In the genomic region with DNA sequence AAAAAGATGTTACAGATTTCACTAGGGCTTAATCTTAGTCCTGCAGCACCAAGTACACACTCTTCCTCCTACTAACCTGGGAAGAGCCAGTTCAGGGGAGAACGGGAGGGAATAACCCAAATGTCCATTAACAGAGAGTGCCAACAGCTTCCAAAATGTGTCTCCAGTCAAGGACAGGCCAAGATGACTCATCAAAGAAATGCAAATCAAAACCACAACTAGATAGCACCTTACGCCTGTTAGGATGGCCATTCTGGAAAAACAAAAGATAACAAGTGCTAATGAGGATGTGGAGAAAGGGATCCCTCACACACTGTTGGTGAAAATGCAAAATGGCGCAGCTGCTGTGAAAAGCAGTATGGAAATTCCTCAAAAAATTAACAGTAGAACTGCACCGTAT, we compare ENCODE assay signal across 1 cellular context.
TF ChIP-seq lines count a peak whose summit lies in the region.

No MANE protein-coding gene starts in this region.

TF ChIP-seq in K562, 482 proteins besides CTCF, POLR2A, EP300 and RAD21 (continues in another document):
- TF ChIP-seq, protein P1, sequence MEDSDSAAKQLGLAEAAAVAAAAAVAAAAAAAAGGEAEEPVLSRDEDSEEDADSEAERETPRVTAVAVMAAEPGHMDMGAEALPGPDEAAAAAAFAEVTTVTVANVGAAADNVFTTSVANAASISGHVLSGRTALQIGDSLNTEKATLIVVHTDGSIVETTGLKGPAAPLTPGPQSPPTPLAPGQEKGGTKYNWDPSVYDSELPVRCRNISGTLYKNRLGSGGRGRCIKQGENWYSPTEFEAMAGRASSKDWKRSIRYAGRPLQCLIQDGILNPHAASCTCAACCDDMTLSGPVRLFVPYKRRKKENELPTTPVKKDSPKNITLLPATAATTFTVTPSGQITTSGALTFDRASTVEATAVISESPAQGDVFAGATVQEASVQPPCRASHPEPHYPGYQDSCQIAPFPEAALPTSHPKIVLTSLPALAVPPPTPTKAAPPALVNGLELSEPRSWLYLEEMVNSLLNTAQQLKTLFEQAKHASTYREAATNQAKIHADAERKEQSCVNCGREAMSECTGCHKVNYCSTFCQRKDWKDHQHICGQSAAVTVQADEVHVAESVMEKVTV (CRISPR knock-in tag; IDR thresholded peaks at IDR 0.05) = 0 out of 2 replicates have a peak, but pooled peaks have one; percentile 9
- peak; percentile 62 for TF ChIP-seq JUN (IDR thresholded peaks at IDR 0.05; ENCODE audit: borderline replicate concordance, low read depth, low read length)
- TF ChIP-seq JUN (CRISPR knock-in tag; IDR thresholded peaks at IDR 0.05; ENCODE audit: borderline replicate concordance) = no peak
- TF ChIP-seq, protein P2, sequence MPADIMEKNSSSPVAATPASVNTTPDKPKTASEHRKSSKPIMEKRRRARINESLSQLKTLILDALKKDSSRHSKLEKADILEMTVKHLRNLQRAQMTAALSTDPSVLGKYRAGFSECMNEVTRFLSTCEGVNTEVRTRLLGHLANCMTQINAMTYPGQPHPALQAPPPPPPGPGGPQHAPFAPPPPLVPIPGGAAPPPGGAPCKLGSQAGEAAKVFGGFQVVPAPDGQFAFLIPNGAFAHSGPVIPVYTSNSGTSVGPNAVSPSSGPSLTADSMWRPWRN (IDR thresholded peaks at IDR 0.05; ENCODE audit: low read depth) = 0 out of 2 replicates have a peak, but pooled peaks have one; percentile 36
- TF ChIP-seq, protein P3, sequence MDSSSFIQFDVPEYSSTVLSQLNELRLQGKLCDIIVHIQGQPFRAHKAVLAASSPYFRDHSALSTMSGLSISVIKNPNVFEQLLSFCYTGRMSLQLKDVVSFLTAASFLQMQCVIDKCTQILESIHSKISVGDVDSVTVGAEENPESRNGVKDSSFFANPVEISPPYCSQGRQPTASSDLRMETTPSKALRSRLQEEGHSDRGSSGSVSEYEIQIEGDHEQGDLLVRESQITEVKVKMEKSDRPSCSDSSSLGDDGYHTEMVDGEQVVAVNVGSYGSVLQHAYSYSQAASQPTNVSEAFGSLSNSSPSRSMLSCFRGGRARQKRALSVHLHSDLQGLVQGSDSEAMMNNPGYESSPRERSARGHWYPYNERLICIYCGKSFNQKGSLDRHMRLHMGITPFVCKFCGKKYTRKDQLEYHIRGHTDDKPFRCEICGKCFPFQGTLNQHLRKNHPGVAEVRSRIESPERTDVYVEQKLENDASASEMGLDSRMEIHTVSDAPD (CRISPR knock-in tag; IDR thresholded peaks at IDR 0.05) = no peak
- TF ChIP-seq TOE1 (IDR thresholded peaks at IDR 0.05; ENCODE audit: borderline replicate concordance) = no peak
- no peak for TF ChIP-seq TOE1 (CRISPR knock-in tag; IDR thresholded peaks at IDR 0.05; ENCODE audit: borderline replicate concordance, low read depth)
- TF ChIP-seq SP1 (CRISPR knock-in tag; IDR thresholded peaks at IDR 0.05) = no peak
- TF ChIP-seq COPS2 (conservative IDR thresholded peaks at IDR 0.05) = no peak
- no peak for TF ChIP-seq TEAD2 (tag; IDR thresholded peaks at IDR 0.05)
- TF ChIP-seq NBN (IDR thresholded peaks at IDR 0.05; ENCODE audit: low read depth) = no peak
- TF ChIP-seq ESRRA (IDR thresholded peaks at IDR 0.05; ENCODE audit: borderline replicate concordance, low read depth) = peak; percentile 79; the same call in 1 of the 2 replicates
- TF ChIP-seq ZNF445 (CRISPR knock-in tag; IDR thresholded peaks at IDR 0.05; ENCODE audit: low read depth) = no peak
- TF ChIP-seq NCOA1 (IDR thresholded peaks at IDR 0.05; ENCODE audit: low read depth) = no peak
- peak; percentile 56; the same call in 1 of the 2 replicates for TF ChIP-seq TEAD4 (IDR thresholded peaks at IDR 0.05; ENCODE audit: low read length)
- TF ChIP-seq TEAD4 (CRISPR knock-in tag; IDR thresholded peaks at IDR 0.05; ENCODE audit: borderline replicate concordance) = no peak
- peak; percentile 2; the same call in 1 of the 2 replicates for TF ChIP-seq MAFF (IDR thresholded peaks at IDR 0.05; ENCODE audit: low read length)
- peak in 1 of 2 experiments; percentile 60; a peak in 1 of 4 replicates for TF ChIP-seq RCOR1 (IDR thresholded peaks at IDR 0.05; ENCODE audit: borderline replicate concordance in 1 of 2, low read depth in 2 of 2, low read length in 2 of 2)
- TF ChIP-seq ARID1B (IDR thresholded peaks at IDR 0.05) = peak; percentile 56; the same call in 1 of the 2 replicates
- TF ChIP-seq ZEB2 (IDR thresholded peaks at IDR 0.05) = 0 out of 2 replicates have a peak, but pooled peaks have one; percentile 37
- TF ChIP-seq, protein P4, sequence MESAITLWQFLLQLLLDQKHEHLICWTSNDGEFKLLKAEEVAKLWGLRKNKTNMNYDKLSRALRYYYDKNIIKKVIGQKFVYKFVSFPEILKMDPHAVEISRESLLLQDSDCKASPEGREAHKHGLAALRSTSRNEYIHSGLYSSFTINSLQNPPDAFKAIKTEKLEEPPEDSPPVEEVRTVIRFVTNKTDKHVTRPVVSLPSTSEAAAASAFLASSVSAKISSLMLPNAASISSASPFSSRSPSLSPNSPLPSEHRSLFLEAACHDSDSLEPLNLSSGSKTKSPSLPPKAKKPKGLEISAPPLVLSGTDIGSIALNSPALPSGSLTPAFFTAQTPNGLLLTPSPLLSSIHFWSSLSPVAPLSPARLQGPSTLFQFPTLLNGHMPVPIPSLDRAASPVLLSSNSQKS (CRISPR knock-in tag; IDR thresholded peaks at IDR 0.05) = no peak
- TF ChIP-seq MED1 (CRISPR knock-in tag; IDR thresholded peaks at IDR 0.05; ENCODE audit: borderline replicate concordance) = no peak
- TF ChIP-seq JUNB (CRISPR knock-in tag; conservative IDR thresholded peaks at IDR 0.05) = peak; percentile 85
- TF ChIP-seq STAG1 (CRISPR knock-in tag; IDR thresholded peaks at IDR 0.05; ENCODE audit: borderline replicate concordance) = no peak
- TF ChIP-seq BACH1 (tag; IDR thresholded peaks at IDR 0.05) = no peak
- TF ChIP-seq ZNF23 (CRISPR knock-in tag; IDR thresholded peaks at IDR 0.05) = no peak
- no peak for TF ChIP-seq DDX20 (tag; IDR thresholded peaks at IDR 0.05; ENCODE audit: low read depth)
- peak; percentile 59; the same call in 1 of the 2 replicates for TF ChIP-seq SOX6 (IDR thresholded peaks at IDR 0.05)
- TF ChIP-seq, protein P5, sequence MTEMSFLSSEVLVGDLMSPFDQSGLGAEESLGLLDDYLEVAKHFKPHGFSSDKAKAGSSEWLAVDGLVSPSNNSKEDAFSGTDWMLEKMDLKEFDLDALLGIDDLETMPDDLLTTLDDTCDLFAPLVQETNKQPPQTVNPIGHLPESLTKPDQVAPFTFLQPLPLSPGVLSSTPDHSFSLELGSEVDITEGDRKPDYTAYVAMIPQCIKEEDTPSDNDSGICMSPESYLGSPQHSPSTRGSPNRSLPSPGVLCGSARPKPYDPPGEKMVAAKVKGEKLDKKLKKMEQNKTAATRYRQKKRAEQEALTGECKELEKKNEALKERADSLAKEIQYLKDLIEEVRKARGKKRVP (CRISPR knock-in tag; IDR thresholded peaks at IDR 0.05) = no peak
- peak; percentile 77; the same call in 1 of the 2 replicates for TF ChIP-seq SMAD3 (CRISPR knock-in tag; conservative IDR thresholded peaks at IDR 0.05)
- no peak for TF ChIP-seq PML (IDR thresholded peaks at IDR 0.05; ENCODE audit: low read length)
- TF ChIP-seq ATF1 (CRISPR knock-in tag; IDR thresholded peaks at IDR 0.05) = no peak
- TF ChIP-seq ATF1 (tag; IDR thresholded peaks at IDR 0.05) = no peak
- no peak for TF ChIP-seq LEF1 (IDR thresholded peaks at IDR 0.05)
- TF ChIP-seq NR3C1 (CRISPR knock-in tag; IDR thresholded peaks at IDR 0.05) = no peak
- no peak for TF ChIP-seq HCFC1 (IDR thresholded peaks at IDR 0.05; ENCODE audit: low read depth, low read length)
- no peak for TF ChIP-seq HNRNPUL1 (IDR thresholded peaks at IDR 0.05; ENCODE audit: low read length)
- TF ChIP-seq, protein P6, sequence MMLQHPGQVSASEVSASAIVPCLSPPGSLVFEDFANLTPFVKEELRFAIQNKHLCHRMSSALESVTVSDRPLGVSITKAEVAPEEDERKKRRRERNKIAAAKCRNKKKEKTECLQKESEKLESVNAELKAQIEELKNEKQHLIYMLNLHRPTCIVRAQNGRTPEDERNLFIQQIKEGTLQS (IDR thresholded peaks at IDR 0.05) = peak; percentile 76
- TF ChIP-seq, protein P6 (CRISPR knock-in tag; conservative IDR thresholded peaks at IDR 0.05) = no peak
- no peak for TF ChIP-seq ZNF551 (CRISPR knock-in tag; IDR thresholded peaks at IDR 0.05)
- no peak for TF ChIP-seq MYBL2 (IDR thresholded peaks at IDR 0.05; ENCODE audit: low read depth)
- TF ChIP-seq MYBL2 (CRISPR knock-in tag; IDR thresholded peaks at IDR 0.05; ENCODE audit: borderline replicate concordance) = no peak
- TF ChIP-seq HDAC1 (IDR thresholded peaks at IDR 0.05) = no peak
- TF ChIP-seq TAF9B (IDR thresholded peaks at IDR 0.05; ENCODE audit: partially characterized antibody) = no peak
- TF ChIP-seq JUND (IDR thresholded peaks at IDR 0.05; ENCODE audit: borderline replicate concordance, low read depth, low read length) = peak; percentile 90
- TF ChIP-seq JUND (tag; IDR thresholded peaks at IDR 0.05; ENCODE audit: borderline replicate concordance, low read depth, low read length) = peak; percentile 90; the same call in 2 of the 3 replicates
- peak; percentile 79 for TF ChIP-seq NFE2 (IDR thresholded peaks at IDR 0.05; ENCODE audit: low read depth)
- TF ChIP-seq SUPT5H (IDR thresholded peaks at IDR 0.05) = no peak
- no peak for TF ChIP-seq ZNF347 (CRISPR knock-in tag; IDR thresholded peaks at IDR 0.05; ENCODE audit: low read depth)
- no peak for TF ChIP-seq SMAD4 (CRISPR knock-in tag; conservative IDR thresholded peaks at IDR 0.05)
- TF ChIP-seq NONO (IDR thresholded peaks at IDR 0.05; ENCODE audit: low read depth in 2 of 2, low read length in 1 of 2) = no peak
- TF ChIP-seq, protein P7, sequence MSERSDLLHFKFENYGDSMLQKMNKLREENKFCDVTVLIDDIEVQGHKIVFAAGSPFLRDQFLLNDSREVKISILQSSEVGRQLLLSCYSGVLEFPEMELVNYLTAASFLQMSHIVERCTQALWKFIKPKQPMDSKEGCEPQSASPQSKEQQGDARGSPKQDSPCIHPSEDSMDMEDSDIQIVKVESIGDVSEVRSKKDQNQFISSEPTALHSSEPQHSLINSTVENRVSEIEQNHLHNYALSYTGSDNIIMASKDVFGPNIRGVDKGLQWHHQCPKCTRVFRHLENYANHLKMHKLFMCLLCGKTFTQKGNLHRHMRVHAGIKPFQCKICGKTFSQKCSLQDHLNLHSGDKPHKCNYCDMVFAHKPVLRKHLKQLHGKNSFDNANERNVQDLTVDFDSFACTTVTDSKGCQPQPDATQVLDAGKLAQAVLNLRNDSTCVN (CRISPR knock-in tag; IDR thresholded peaks at IDR 0.05) = no peak
- TF ChIP-seq MBD2 (IDR thresholded peaks at IDR 0.05; ENCODE audit: borderline replicate concordance, low read depth) = no peak
- TF ChIP-seq HSF4 (CRISPR knock-in tag; IDR thresholded peaks at IDR 0.05; ENCODE audit: borderline replicate concordance) = no peak
- peak; percentile 67 for TF ChIP-seq MAFG (tag; conservative IDR thresholded peaks at IDR 0.05)
- TF ChIP-seq SMARCC2 (IDR thresholded peaks at IDR 0.05; ENCODE audit: low read depth) = no peak
- no peak for TF ChIP-seq ZNF561 (CRISPR knock-in tag; conservative IDR thresholded peaks at IDR 0.05)
- no peak; the same call in 1 of the 2 replicates for TF ChIP-seq TCFL5 (CRISPR knock-in tag; conservative IDR thresholded peaks at IDR 0.05)
- TF ChIP-seq TSC22D4 (tag; IDR thresholded peaks at IDR 0.05) = no peak
- TF ChIP-seq, protein P8, sequence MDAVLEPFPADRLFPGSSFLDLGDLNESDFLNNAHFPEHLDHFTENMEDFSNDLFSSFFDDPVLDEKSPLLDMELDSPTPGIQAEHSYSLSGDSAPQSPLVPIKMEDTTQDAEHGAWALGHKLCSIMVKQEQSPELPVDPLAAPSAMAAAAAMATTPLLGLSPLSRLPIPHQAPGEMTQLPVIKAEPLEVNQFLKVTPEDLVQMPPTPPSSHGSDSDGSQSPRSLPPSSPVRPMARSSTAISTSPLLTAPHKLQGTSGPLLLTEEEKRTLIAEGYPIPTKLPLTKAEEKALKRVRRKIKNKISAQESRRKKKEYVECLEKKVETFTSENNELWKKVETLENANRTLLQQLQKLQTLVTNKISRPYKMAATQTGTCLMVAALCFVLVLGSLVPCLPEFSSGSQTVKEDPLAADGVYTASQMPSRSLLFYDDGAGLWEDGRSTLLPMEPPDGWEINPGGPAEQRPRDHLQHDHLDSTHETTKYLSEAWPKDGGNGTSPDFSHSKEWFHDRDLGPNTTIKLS (IDR thresholded peaks at IDR 0.05; ENCODE audit: borderline replicate concordance, low read depth) = no peak
- peak; percentile 77 for TF ChIP-seq CTBP1 (IDR thresholded peaks at IDR 0.05; ENCODE audit: borderline replicate concordance)
- peak; percentile 42; the same call in 1 of the 2 replicates for TF ChIP-seq SMARCA4 (IDR thresholded peaks at IDR 0.05)
- no peak for TF ChIP-seq POU5F1 (IDR thresholded peaks at IDR 0.05; ENCODE audit: borderline replicate concordance, low read depth, low read length, partially characterized antibody)
- TF ChIP-seq, protein P9, sequence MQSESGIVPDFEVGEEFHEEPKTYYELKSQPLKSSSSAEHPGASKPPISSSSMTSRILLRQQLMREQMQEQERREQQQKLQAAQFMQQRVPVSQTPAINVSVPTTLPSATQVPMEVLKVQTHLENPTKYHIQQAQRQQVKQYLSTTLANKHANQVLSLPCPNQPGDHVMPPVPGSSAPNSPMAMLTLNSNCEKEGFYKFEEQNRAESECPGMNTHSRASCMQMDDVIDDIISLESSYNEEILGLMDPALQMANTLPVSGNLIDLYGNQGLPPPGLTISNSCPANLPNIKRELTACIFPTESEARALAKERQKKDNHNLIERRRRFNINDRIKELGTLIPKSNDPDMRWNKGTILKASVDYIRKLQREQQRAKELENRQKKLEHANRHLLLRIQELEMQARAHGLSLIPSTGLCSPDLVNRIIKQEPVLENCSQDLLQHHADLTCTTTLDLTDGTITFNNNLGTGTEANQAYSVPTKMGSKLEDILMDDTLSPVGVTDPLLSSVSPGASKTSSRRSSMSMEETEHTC (IDR thresholded peaks at IDR 0.05) = no peak
- no peak for TF ChIP-seq GTF2F1 (IDR thresholded peaks at IDR 0.05; ENCODE audit: low read depth, low read length)
- TF ChIP-seq, protein P10, sequence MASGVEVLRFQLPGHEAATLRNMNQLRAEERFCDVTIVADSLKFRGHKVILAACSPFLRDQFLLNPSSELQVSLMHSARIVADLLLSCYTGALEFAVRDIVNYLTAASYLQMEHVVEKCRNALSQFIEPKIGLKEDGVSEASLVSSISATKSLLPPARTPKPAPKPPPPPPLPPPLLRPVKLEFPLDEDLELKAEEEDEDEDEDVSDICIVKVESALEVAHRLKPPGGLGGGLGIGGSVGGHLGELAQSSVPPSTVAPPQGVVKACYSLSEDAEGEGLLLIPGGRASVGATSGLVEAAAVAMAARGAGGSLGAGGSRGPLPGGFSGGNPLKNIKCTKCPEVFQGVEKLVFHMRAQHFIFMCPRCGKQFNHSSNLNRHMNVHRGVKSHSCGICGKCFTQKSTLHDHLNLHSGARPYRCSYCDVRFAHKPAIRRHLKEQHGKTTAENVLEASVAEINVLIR (CRISPR knock-in tag; IDR thresholded peaks at IDR 0.05) = no peak
- no peak for TF ChIP-seq ZNF184 (CRISPR knock-in tag; IDR thresholded peaks at IDR 0.05)
